ENCODE assay signal across 8 cellular contexts in genomic region chr10:88986549-88987242, GRCh38. TPM values are rescaled to one million over a fixed set of nuclear protein-coding genes. Genes with fewer than 3 reads are reported as not detected.
DNase-seq lines count a peak whose midpoint lies in the region; ATAC-seq and TF ChIP-seq lines count a peak whose summit lies in the region.

No MANE protein-coding gene starts in this region.

- no peak overlapping the region for H3K4me3 ChIP-seq in AG04450 (ENCODE audit: low read depth, low read length)
- no peak overlapping the region for H3K4me3 ChIP-seq in RWPE2 (ENCODE audit: severe bottlenecking)
- no peak overlapping the region for H3K4me3 ChIP-seq in fibroblast of villous mesenchyme (ENCODE audit: low read depth, low read length)

- H3K36me3 Mint-ChIP-seq in stimulated activated memory B cell treated with anti-CD40 and anti-IgM and Interleukin-4, amounts not matched to agents 10 μg/mL and 1 μg/mL and 100 μg/mL, for 72 hours = peaks cover 6% of the 10 kb centered on the region

- no peak overlapping the region for H3K4me3 Mint-ChIP-seq in stimulated activated memory B cell treated with anti-CD40 and anti-IgM and Interleukin-4, amounts not matched to agents 10 μg/mL and 1 μg/mL and 100 μg/mL, for 72 hours

- H3K9me3 ChIP-seq in AG04450 (ENCODE audit: control insufficient read depth, insufficient read depth, low read length) (no peaks in the 10 kb centered on the region; the same call in 1 of the 2 replicates), RWPE2 (ENCODE audit: severe bottlenecking) (no peaks in the 10 kb centered on the region)

- CTCF ChIA-PET in AG04450 (lab: Charles Lee) = interaction anchor here (0.6 to 13.4 kb wide), 50 partner anchors 8 to 423 kb away, joined by 3 to 244 read pairs (median 5); partner anchors contain the start of genes CH25H and RNLS
- CTCF ChIA-PET in GM10248 (lab: Yijun Ruan, JAX) = interaction anchor here (0.6 to 6.5 kb wide), 36 partner anchors 8 to 422 kb away, joined by 3 to 57 read pairs (median 5); no protein-coding TSS in a partner anchor

- peak; percentile 70 for TF ChIP-seq CTCF in AG04450 (IDR thresholded peaks at IDR 0.05; ENCODE audit: low read depth, low read length)
- peak; percentile 60 for TF ChIP-seq CTCF in GM10248 (IDR thresholded peaks at IDR 0.05; ENCODE audit: control extremely low read depth, extremely low read depth, low read depth, missing control alignments)
- peak; percentile 88 for TF ChIP-seq CTCF in RWPE2 (IDR thresholded peaks at IDR 0.05; ENCODE audit: poor library complexity, severe bottlenecking)
- peak; percentile 71 for TF ChIP-seq CTCF in fibroblast of villous mesenchyme (IDR thresholded peaks at IDR 0.05; ENCODE audit: insufficient read depth, low read depth, low read length)

- H3K27me3 Mint-ChIP-seq in stimulated activated memory B cell treated with anti-CD40 and anti-IgM and Interleukin-4, amounts not matched to agents 10 μg/mL and 1 μg/mL and 100 μg/mL, for 72 hours = no peaks in the 10 kb centered on the region

- H3K4me1 Mint-ChIP-seq in stimulated activated memory B cell treated with anti-CD40 and anti-IgM and Interleukin-4, amounts not matched to agents 10 μg/mL and 1 μg/mL and 100 μg/mL, for 72 hours = peaks cover 34% of the 10 kb centered on the region

- no peaks in the 10 kb centered on the region for H3K36me3 ChIP-seq in RWPE2 (ENCODE audit: low read depth)

- POLR2A ChIA-PET in AG04450 (lab: Yijun Ruan, JAX) (no interaction called here), GM10248 (lab: Yijun Ruan, JAX) (no interaction called here)

- peaks cover 4% of the 10 kb centered on the region for H3K4me1 ChIP-seq in RWPE2 (ENCODE audit: insufficient read depth, poor library complexity, severe bottlenecking)

- H3K27ac ChIP-seq in AG04450 (ENCODE audit: low read depth, low read length) (no peak overlapping the region), RWPE2 (ENCODE audit: poor library complexity, severe bottlenecking) (no peak overlapping the region)

- no peaks in the 10 kb centered on the region for H3K27me3 ChIP-seq in AG04450 (ENCODE audit: control insufficient read depth, insufficient read depth, low read length)
- H3K27me3 ChIP-seq in RWPE2 (ENCODE audit: insufficient read depth, poor library complexity, severe bottlenecking) = no peaks in the 10 kb centered on the region

- H3K9me3 Mint-ChIP-seq in stimulated activated memory B cell treated with anti-CD40 and anti-IgM and Interleukin-4, amounts not matched to agents 10 μg/mL and 1 μg/mL and 100 μg/mL, for 72 hours = peaks cover 6% of the 10 kb centered on the region

- H3K27ac Mint-ChIP-seq in stimulated activated memory B cell treated with anti-CD40 and anti-IgM and Interleukin-4, amounts not matched to agents 10 μg/mL and 1 μg/mL and 100 μg/mL, for 72 hours = peak overlapping the region; percentile 33

- DNase-seq in AG04450 (ENCODE audit: low read depth, low spot score) (no peak), GM10248 (ENCODE audit: extremely low spot score) (peak; percentile 27), RWPE2 (ENCODE audit: low spot score) (no peak), fibroblast of villous mesenchyme (ENCODE audit: low read depth) (peak; percentile 69), GOT3 (lab: John Stamatoyannopoulos, UW) (no peak)

- ATAC-seq in RWPE2 (ENCODE audit: low read depth) = no peak
- no peak for ATAC-seq in stimulated activated memory B cell treated with anti-CD40 and anti-IgM and Interleukin-4, amounts not matched to agents 10 μg/mL and 1 μg/mL and 100 μg/mL, for 72 hours
- no peak for ATAC-seq in GM21529 (IDR thresholded peaks at IDR 0.05; ENCODE audit: unreplicated experiment)
- no peak for ATAC-seq in GM19395 (IDR thresholded peaks at IDR 0.05; ENCODE audit: unreplicated experiment)

RNA-seq across cellular contexts. Expression of gene FAS, which starts 3.9 kb away (rescaled TPM):
- 67.0 and 78.4 TPM in 2 replicates for polyA plus RNA-seq in AG04450 (2011; rRNA removed)
- 39.4 and 54.5 TPM in 2 replicates for polyA minus RNA-seq in AG04450 (2011; rRNA and poly(A)+ RNA removed)
- total RNA-seq in fibroblast of villous mesenchyme = 49.0 and 95.9 TPM in 2 replicates

RNA-seq across cellular contexts. Expression of gene ACTA2, which starts 34.1 kb away (rescaled TPM):
- polyA plus RNA-seq in AG04450 (2011; rRNA removed) = 815 and 1,080 TPM in 2 replicates
- 1,329 and 1,598 TPM in 2 replicates for polyA minus RNA-seq in AG04450 (2011; rRNA and poly(A)+ RNA removed)
- 2,403 and 2,598 TPM in 2 replicates for total RNA-seq in fibroblast of villous mesenchyme

Comparison
In these comparisons a context has a peak if more than half of its experiments do, and no peak if none do; other contexts are left out.
1. DNase-seq: peak in GM10248 (single experiment) and fibroblast of villous mesenchyme (single experiment); none in AG04450 (single experiment), RWPE2 (single experiment) and GOT3 (single experiment).
2. Peak in every context shown above with its lines, with median percentiles within 50 percentile points of each other: CTCF ChIP-seq.